29 cellular contexts compared by ENCODE assay signal in genomic region chr2:34545486-34546136, GRCh38.
"Had no signal": no experiment of that assay in that cellular context is flagged by ENCODE, and none has a peak within 500 bp of the region (broad histone marks: within the 10 kb centered on the region; RNA-seq: fewer than 3 reads in every experiment).

No MANE protein-coding gene starts in this region.

- H3K9me3 Mint-ChIP-seq: neural crest cell had no signal

- ATAC-seq: foreskin keratinocyte; gastroesophageal sphincter; heart right ventricle; left ventricle myocardium superior; lower lobe of right lung; natural killer cell; sciatic nerve; stimulated activated effector memory CD8-positive, alpha-beta T cell treated with anti-CD3 and anti-CD28 coated beads, Interleukin-12 subunit alpha, Interleukin-12 subunit beta, amount 100 ng/mL, for 72 hours had no signal

- H3K36me3 Mint-ChIP-seq: immature natural killer cell; natural killer cell; stimulated activated effector memory CD8-positive, alpha-beta T cell treated with anti-CD3 and anti-CD28 coated beads, Interleukin-12 subunit alpha, Interleukin-12 subunit beta, amount 100 ng/mL, for 72 hours had no signal

- H3K27me3 Mint-ChIP-seq: dendritic cell treated with granulocyte-macrophage colony-stimulating factor and Interleukin-4, amounts not matched to agents 40 ng/mL and 50 ng/mL, for 4 days had no signal

- H3K4me1 Mint-ChIP-seq: endodermal cell; immature natural killer cell; natural killer cell; neural crest cell; stimulated activated effector memory CD8-positive, alpha-beta T cell treated with anti-CD3 and anti-CD28 coated beads, Interleukin-12 subunit alpha, Interleukin-12 subunit beta, amount 100 ng/mL, for 72 hours had no signal

- H3K9me3 ChIP-seq: colonic mucosa, lower lobe of right lung, prostate gland, thyroid gland, vagina had no signal

- H3K36me3 ChIP-seq: colonic mucosa, esophagus muscularis mucosa, gastroesophageal sphincter, heart right ventricle, lower lobe of right lung, prostate gland, right atrium auricular region, stomach, thyroid gland, vagina had no signal

- H3K4me2 ChIP-seq: smooth muscle cell had no signal

- H3K27me3 ChIP-seq: colonic mucosa, esophagus muscularis mucosa, foreskin keratinocyte, gastroesophageal sphincter, heart right ventricle, right atrium auricular region, stomach, thyroid gland, vagina had no signal

- H3K27ac Mint-ChIP-seq: dendritic cell treated with granulocyte-macrophage colony-stimulating factor and Interleukin-4, amounts not matched to agents 40 ng/mL and 50 ng/mL, for 4 days; endodermal cell; immature natural killer cell; natural killer cell; stimulated activated effector memory CD8-positive, alpha-beta T cell treated with anti-CD3 and anti-CD28 coated beads, Interleukin-12 subunit alpha, Interleukin-12 subunit beta, amount 100 ng/mL, for 72 hours had no signal

- H3K27ac ChIP-seq: colonic mucosa, esophagus muscularis mucosa, foreskin keratinocyte, gastroesophageal sphincter, heart right ventricle, lower lobe of right lung, prostate gland, right atrium auricular region, stomach, thyroid gland, vagina had no signal

- H3K4me3 Mint-ChIP-seq: dendritic cell treated with granulocyte-macrophage colony-stimulating factor and Interleukin-4, amounts not matched to agents 40 ng/mL and 50 ng/mL, for 4 days; endodermal cell; immature natural killer cell; natural killer cell; neural crest cell; stimulated activated effector memory CD8-positive, alpha-beta T cell treated with anti-CD3 and anti-CD28 coated beads, Interleukin-12 subunit alpha, Interleukin-12 subunit beta, amount 100 ng/mL, for 72 hours had no signal

- DNase-seq: colonic mucosa; effector CD8-positive, alpha-beta T cell; endodermal cell; foreskin keratinocyte; heart right ventricle; hypothalamus; immature natural killer cell; islet precursor cell; kidney glomerular epithelial cell; left ventricle myocardium superior; lower lobe of right lung; natural killer cell; nucleus accumbens; stimulated activated CD4-positive, alpha-beta T cell treated with anti-CD3 and anti-CD28 coated beads, Interleukin-2, amount 100 ng/mL, for 24 hours; stimulated activated CD4-positive, alpha-beta T cell treated with anti-CD3 and anti-CD28 coated beads, Interleukin-4, amount 100 ng/mL, for 24 hours; stimulated activated naive CD4-positive, alpha-beta T cell treated with Interleukin-2 at 50 U/mL for 16 hours; stomach; thyroid gland; trophoblast cell had no signal

- H3K4me1 ChIP-seq: colonic mucosa, esophagus muscularis mucosa, gastroesophageal sphincter, heart right ventricle, lower lobe of right lung, prostate gland, right atrium auricular region, stomach, thyroid gland, vagina had no signal

- H3K4me3 ChIP-seq: colonic mucosa, esophagus muscularis mucosa, gastroesophageal sphincter, heart right ventricle, lower lobe of right lung, prostate gland, right atrium auricular region, smooth muscle cell, stomach, thyroid gland, vagina had no signal
